8 cellular contexts compared by ENCODE assay signal in the genomic region with DNA sequence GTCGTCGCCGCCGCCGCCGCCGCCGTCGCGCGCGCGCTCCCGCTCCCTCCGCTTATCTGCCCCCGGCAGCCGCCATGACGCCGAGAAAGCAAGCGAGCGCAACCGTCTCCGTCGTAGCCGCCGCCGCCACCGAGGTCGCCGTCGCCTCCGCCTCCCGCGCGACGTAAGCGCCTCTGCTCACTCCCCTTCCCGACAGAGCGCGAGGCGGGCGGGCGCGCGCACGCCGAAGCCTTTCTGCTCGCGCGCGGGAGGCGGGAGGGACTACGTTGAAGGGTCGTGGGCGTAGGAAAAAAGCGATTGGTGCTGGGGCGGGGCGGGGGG. TPM values are rescaled to one million over a fixed set of nuclear protein-coding genes. Genes with fewer than 3 reads are reported as not detected.
DNase-seq lines count a peak whose midpoint lies in the region; ATAC-seq, FAIRE-seq and TF ChIP-seq lines count a peak whose summit lies in the region.

TSS of gene CHD1 (minus strand) at position 206 of the 321 bp plus-strand sequence. CDS start 2,621 bp downstream, outside the sequence.

- H3K36me3 Mint-ChIP-seq in activated CD4-positive, alpha-beta T cell treated with anti-CD3 and anti-CD28 coated beads, Interleukin-2, amount 10 ng/mL, durations not matched to agents 24 days and 14 days (ENCODE audit: low read depth), result peaks cover 33% of the 10 kb centered on the region

- H3K4me3 Mint-ChIP-seq in activated CD4-positive, alpha-beta T cell treated with anti-CD3 and anti-CD28 coated beads, Interleukin-2, amount 10 ng/mL, durations not matched to agents 24 days and 14 days, result peak within 1 kb of the TSS; percentile 95

- FAIRE-seq in HepG2 (lab: Jason Lieb, UNC), result no peak

- H3K4me2 ChIP-seq in BLaER1 treated with 17β-estradiol and CSF1 and Interleukin-3, amounts not matched to agents 10 nM and 100 nM, result peak within 1 kb of the TSS; percentile 87 to 98 (median 89)
- H3K4me2 ChIP-seq in HepG2 (ENCODE audit: low read depth, low read length), result peak within 1 kb of the TSS; percentile 99

- H3K4me3 ChIP-seq in BLaER1 treated with 17β-estradiol and CSF1 and Interleukin-3, amounts not matched to agents 10 nM and 100 nM, result peak within 1 kb of the TSS; percentile 78 to 97 (median 93)
- H3K4me3 ChIP-seq in coronary artery (peak within 1 kb of the TSS; percentile 98), HepG2 (replicated peaks in 1 of 3; ENCODE audit: insufficient read depth in 1 of 3, low read depth in 2 of 3, low read length in 3 of 3) (peak within 1 kb of the TSS; percentile 83 to 95 (median 93))

- intact Hi-C loops in activated CD4-positive, alpha-beta T cell treated with anti-CD3 and anti-CD28 coated beads, Interleukin-2, amount 10 ng/mL, durations not matched to agents 24 days and 14 days (cut with micrococcal nuclease), result loop anchor here (1.0 to 5.0 kb wide), 6 partner anchors 76 to 1974 kb away; partner anchors contain the start of genes RIOK2 and ST8SIA4
- intact Hi-C loops in HepG2 (cut with micrococcal nuclease; ENCODE audit: unreplicated experiment), result loop anchor here (1.0 to 2.0 kb wide), 3 partner anchors 20 to 156 kb away; partner anchors contain the start of gene RGMB

- TF ChIP-seq RAD21 in HepG2 (CRISPR knock-in tag; IDR thresholded peaks at IDR 0.05), result no peak

- peaks cover 21 to 52% (median 39%) of the 10 kb centered on the region in 11 experiments; a peak in 20 of 22 replicates for H4K20me1 ChIP-seq in BLaER1 treated with 17β-estradiol and CSF1 and Interleukin-3, amounts not matched to agents 10 nM and 100 nM
- H4K20me1 ChIP-seq in HepG2 (ENCODE audit: insufficient read depth, low read length), result peaks cover 19% of the 10 kb centered on the region

- no peaks in the 10 kb centered on the region for H3K27me3 ChIP-seq in BLaER1 treated with 17β-estradiol and CSF1 and Interleukin-3, amounts not matched to agents 10 nM and 100 nM
- no peaks in the 10 kb centered on the region; a peak in 1 of 5 replicates for H3K27me3 ChIP-seq in HepG2 (ENCODE audit: control insufficient read depth in 1 of 2, insufficient read depth in 2 of 2, low read length in 2 of 2)

- peaks cover 5% of the 10 kb centered on the region for H3K27me3 Mint-ChIP-seq in activated CD4-positive, alpha-beta T cell treated with anti-CD3 and anti-CD28 coated beads, Interleukin-2, amount 10 ng/mL, durations not matched to agents 24 days and 14 days

- peaks cover 21 to 30% (median 26%) of the 10 kb centered on the region in 11 experiments for H3K36me3 ChIP-seq in BLaER1 treated with 17β-estradiol and CSF1 and Interleukin-3, amounts not matched to agents 10 nM and 100 nM
- peaks cover 0 to 15% of the 10 kb centered on the region in 2 experiments; a peak in 2 of 5 replicates for H3K36me3 ChIP-seq in HepG2 (replicated peaks in 1 of 2; ENCODE audit: control insufficient read depth in 1 of 2, insufficient read depth in 2 of 2, low read length in 2 of 2)

- peaks cover 41% of the 10 kb centered on the region for H3K4me1 Mint-ChIP-seq in activated CD4-positive, alpha-beta T cell treated with anti-CD3 and anti-CD28 coated beads, Interleukin-2, amount 10 ng/mL, durations not matched to agents 24 days and 14 days

- H2AFZ ChIP-seq in HepG2 (ENCODE audit: low read length), result no peak within 1 kb of the TSS

- H3K4me1 ChIP-seq in BLaER1 treated with 17β-estradiol and CSF1 and Interleukin-3, amounts not matched to agents 10 nM and 100 nM, result peaks cover 48 to 68% (median 61%) of the 10 kb centered on the region in 10 experiments
- peaks cover 47% of the 10 kb centered on the region for H3K4me1 ChIP-seq in HepG2 (ENCODE audit: insufficient read depth, low read length)

- H3K79me2 ChIP-seq in HepG2 (ENCODE audit: insufficient read depth, low read length), result peaks cover 53% of the 10 kb centered on the region

- CTCF ChIA-PET in HepG2 (lab: Yijun Ruan, JAX; ENCODE audit: low intra/inter-chr PET ratio, low total read pairs), result no interaction called here

- peak within 1 kb of the TSS; percentile 99 for H3K27ac Mint-ChIP-seq in activated CD4-positive, alpha-beta T cell treated with anti-CD3 and anti-CD28 coated beads, Interleukin-2, amount 10 ng/mL, durations not matched to agents 24 days and 14 days

- DNase-seq in NCI-H526 treated with DMSO at 0.1 percent for 48 hours (lab: John Stamatoyannopoulos, UW), result peak; percentile 82
- DNase-seq in activated CD4-positive, alpha-beta T cell treated with anti-CD3 and anti-CD28 coated beads, Interleukin-2, amount 10 ng/mL, durations not matched to agents 24 days and 14 days, result peak; percentile 98
- peak; percentile 97 for DNase-seq in coronary artery (ENCODE audit: low spot score)
- peak; percentile 91 for DNase-seq in HepG2 (ENCODE audit: low spot score)
- peak; percentile 90 for DNase-seq in stimulated activated CD4-positive, alpha-beta T cell treated with anti-CD3 and anti-CD28 coated beads, Interleukin-2, amount 100 ng/mL, for 48 hours

- TF ChIP-seq EP300 in HepG2 (IDR thresholded peaks at IDR 0.05; ENCODE audit: low read depth in 2 of 2, low read length in 2 of 2) (no peak), HepG2 (CRISPR knock-in tag; IDR thresholded peaks at IDR 0.05; ENCODE audit: borderline replicate concordance) (no peak)

- peak in 1 of 2 experiments; percentile 71; a peak in 2 of 4 replicates for TF ChIP-seq POLR2A in HepG2 (IDR thresholded peaks at IDR 0.05; ENCODE audit: insufficient read depth in 1 of 2, low read depth in 2 of 2, low read length in 2 of 2)

- peak within 1 kb of the TSS; percentile 95 to 100 (median 100) for H3K27ac ChIP-seq in BLaER1 treated with 17β-estradiol and CSF1 and Interleukin-3, amounts not matched to agents 10 nM and 100 nM
- H3K27ac ChIP-seq in coronary artery (peak within 1 kb of the TSS; percentile 99), HepG2 (ENCODE audit: extremely low read length, insufficient read depth, low read length) (peak within 1 kb of the TSS; percentile 100)

- POLR2A ChIA-PET in HepG2 (lab: Yijun Ruan, JAX), result interaction anchor here (1.3 to 2.3 kb wide), 4 partner anchors 10 to 96 kb away, joined by 4 to 21 read pairs (median 10); no protein-coding TSS in a partner anchor

- ATAC-seq in GM19328 (IDR thresholded peaks at IDR 0.05; ENCODE audit: unreplicated experiment), result peak; percentile 50
- ATAC-seq in HG03460 (IDR thresholded peaks at IDR 0.05; ENCODE audit: unreplicated experiment), result peak; percentile 45
- ATAC-seq in HepG2, result peak; percentile 82

- H3K9me3 Mint-ChIP-seq in activated CD4-positive, alpha-beta T cell treated with anti-CD3 and anti-CD28 coated beads, Interleukin-2, amount 10 ng/mL, durations not matched to agents 24 days and 14 days, result no peaks in the 10 kb centered on the region

- no TSS peak for BruUV-seq in HepG2 (replicated peaks; lab: Mats Ljungman, UMichigan)

- peak within 1 kb of the TSS; percentile 93 to 100 (median 99) for H3K9ac ChIP-seq in BLaER1 treated with 17β-estradiol and CSF1 and Interleukin-3, amounts not matched to agents 10 nM and 100 nM
- peak within 1 kb of the TSS; percentile 99 for H3K9ac ChIP-seq in HepG2 (ENCODE audit: insufficient read depth, low read depth, low read length)

- in situ Hi-C loops in HepG2 (cut with HindIII; ENCODE audit: extremely low pct_ligation_motif_present, low pct_unique_long_range_greater_than_20kb), result loop anchor here (5.0 kb wide), 1 partner anchor 156 kb away; the partner anchor contains the start of gene RGMB

- 0% methylated on average over 9 of the region's 58 CpGs for WGBS in HepG2 (ENCODE audit: low lambda C conversion rate)

- H3K9me3 ChIP-seq in BLaER1 treated with 17β-estradiol and CSF1 and Interleukin-3, amounts not matched to agents 10 nM and 100 nM (replicated peaks in 1 of 11), result no peaks in the 10 kb centered on the region
- no peaks in the 10 kb centered on the region for H3K9me3 ChIP-seq in HepG2 (ENCODE audit: low read length)

- TF ChIP-seq CTCF in coronary artery (IDR thresholded peaks at IDR 0.05) (no peak), HepG2 (CRISPR knock-in tag; IDR thresholded peaks at IDR 0.05) (no peak)

TF ChIP-seq in HepG2, 621 proteins besides CTCF, POLR2A, EP300 and RAD21 (continues in another document):
- TF ChIP-seq MED13 (CRISPR knock-in tag; IDR thresholded peaks at IDR 0.05), result peak; percentile 28; the same call in 1 of the 2 replicates

RNA-seq across cellular contexts. Expression of gene CHD1, which starts in this region (rescaled TPM):
- 74.2 and 80.6 TPM in 2 replicates for total RNA-seq in activated CD4-positive, alpha-beta T cell treated with anti-CD3 and anti-CD28 coated beads, Interleukin-2, amount 10 ng/mL, durations not matched to agents 24 days and 14 days
- total RNA-seq in HepG2 (2016; rRNA removed; fragmentation: Illumina TruSeq; extraction: Trizol), result 55.9 and 79.7 TPM in 2 replicates
- total RNA-seq in HepG2 (2016; cell fraction: cytosol; rRNA removed; fragmentation: Illumina TruSeq; extraction: Trizol; ENCODE audit: low read depth), result 5.5 and 6.9 TPM in 2 replicates
- total RNA-seq in HepG2 (2016; cell fraction: insoluble cytoplasmic fraction; rRNA removed; fragmentation: Illumina TruSeq; extraction: Trizol), result 55.3 and 76.6 TPM in 2 replicates
- 12.8 and 15.2 TPM in 2 replicates for total RNA-seq in HepG2 (2016; cell fraction: membrane; rRNA removed; fragmentation: Illumina TruSeq; extraction: Trizol)
- total RNA-seq in HepG2 (2016; cell fraction: nucleus; rRNA removed; fragmentation: Illumina TruSeq; extraction: Trizol), result 88.7 and 103 TPM in 2 replicates
- polyA plus RNA-seq in HepG2 (2011; rRNA removed), result 22.8 and 23.0 TPM in 2 replicates
- polyA plus RNA-seq in HepG2 (2011; cell fraction: cytosol; rRNA removed), result 7.8 and 14.2 TPM in 2 replicates
- 27.7 and 34.1 TPM in 2 replicates for polyA plus RNA-seq in HepG2 (2011; cell fraction: nucleus; rRNA removed)
- 24.4 and 27.4 TPM in 2 replicates for polyA plus RNA-seq in HepG2 (2012)
- 0.66 and 1.5 TPM in 2 replicates for polyA plus RNA-seq in HepG2 (2016; cell fraction: cytosol; fragmentation: Illumina TruSeq; extraction: Trizol; ENCODE audit: low read depth)
- 39.8 and 41.3 TPM in 2 replicates for polyA plus RNA-seq in HepG2 (2016; cell fraction: insoluble cytoplasmic fraction; fragmentation: Illumina TruSeq; extraction: Trizol; ENCODE audit: low read depth)
- 2.7 and 3.9 TPM in 2 replicates for polyA plus RNA-seq in HepG2 (2016; cell fraction: membrane; fragmentation: Illumina TruSeq; extraction: Trizol; ENCODE audit: low read depth)
- 89.5 and 95.7 TPM in 2 replicates for polyA plus RNA-seq in HepG2 (2016; cell fraction: nucleus; fragmentation: Illumina TruSeq; extraction: Trizol; ENCODE audit: insufficient read depth, low read depth)
- 9.2 and 12.2 TPM in 2 replicates for polyA minus RNA-seq in HepG2 (2011; rRNA and poly(A)+ RNA removed; ENCODE audit: low replicate concordance)
- polyA minus RNA-seq in HepG2 (2011; cell fraction: cytosol; rRNA and poly(A)+ RNA removed), result 27.3 and 30.3 TPM in 2 replicates
- 155 and 163 TPM in 2 replicates for polyA minus RNA-seq in HepG2 (2011; cell fraction: nucleus; rRNA and poly(A)+ RNA removed)

Comparison
In these comparisons a context has a peak if more than half of its experiments do, and no peak if none do; other contexts are left out.
1. Peak in every context shown above with its lines: DNase-seq, ATAC-seq, H3K4me3 ChIP-seq and H3K27ac ChIP-seq.